ENCODE assay signal across 8 cellular contexts in genomic region chr1:32012709-32013385, GRCh38. TPM values are rescaled to one million over a fixed set of nuclear protein-coding genes. Genes with fewer than 3 reads are reported as not detected.
A peak's percentile ranks its signal among the peaks of the same experiment; 100 is the strongest.
DNase-seq lines count a peak whose midpoint lies in the region; TF ChIP-seq lines count a peak whose summit lies in the region.

No MANE protein-coding gene starts in this region.

- TF ChIP-seq CTCF in adrenal gland (IDR thresholded peaks at IDR 0.05) (no peak), thyroid gland (IDR thresholded peaks at IDR 0.05) (no peak)

- intact Hi-C loops in adrenal gland (cut with DNase I) = no loop called here
- intact Hi-C loops in thyroid gland (cut with DNase I) = no loop called here

- peaks cover 29% of the 10 kb centered on the region for H3K4me1 Mint-ChIP-seq in activated T-cell treated with anti-CD3 and anti-CD28 coated beads, Interleukin-2, amount 50 U/mL, for 24 hours (ENCODE audit: low read depth)

- 50 to 54% (median 52%) methylated on average over 12 of the region's 12 CpGs for WGBS in adrenal gland, 4 donors
- 56 to 58% methylated on average over 12 of the region's 12 CpGs for WGBS in thyroid gland, 2 donors

- H3K4me3 ChIP-seq in adrenal gland = peak overlapping the region in 2 of 4 donors; percentile 12 to 92
- peak overlapping the region in 2 of 3 donors; percentile 8 to 100 for H3K4me3 ChIP-seq in thyroid gland (replicated peaks in 1 of 3)

- H3K9me3 ChIP-seq in adrenal gland (replicated peaks in 1 of 3) = no peaks in the 10 kb centered on the region
- no peaks in the 10 kb centered on the region for H3K9me3 ChIP-seq in thyroid gland

- H3K36me3 ChIP-seq in adrenal gland (replicated peaks in 1 of 2) (no peaks in the 10 kb centered on the region), thyroid gland (no peaks in the 10 kb centered on the region)

- H3K36me3 Mint-ChIP-seq in activated T-cell treated with anti-CD3 and anti-CD28 coated beads, Interleukin-2, amount 50 U/mL, for 24 hours (ENCODE audit: low read depth) = peaks cover 31% of the 10 kb centered on the region

- H3K27me3 Mint-ChIP-seq in activated T-cell treated with anti-CD3 and anti-CD28 coated beads, Interleukin-2, amount 50 U/mL, for 24 hours = no peaks in the 10 kb centered on the region

- H3K4me1 ChIP-seq in adrenal gland (replicated peaks in 1 of 2) (peaks cover 18 to 32% of the 10 kb centered on the region in 2 donors), thyroid gland (peaks cover 15 to 32% of the 10 kb centered on the region in 2 donors)

- no peak for TF ChIP-seq POLR2A in adrenal gland (IDR thresholded peaks at IDR 0.05)
- TF ChIP-seq POLR2A in thyroid gland (IDR thresholded peaks at IDR 0.05) = no peak

- H3K27ac ChIP-seq in adrenal gland = peak overlapping the region; percentile 79 to 99 (median 98)
- peak overlapping the region; percentile 73 to 99 (median 98) for H3K27ac ChIP-seq in thyroid gland

- peak overlapping the region; percentile 95 for H3K27ac Mint-ChIP-seq in activated T-cell treated with anti-CD3 and anti-CD28 coated beads, Interleukin-2, amount 50 U/mL, for 24 hours

- no peak for DNase-seq in activated T-cell treated with anti-CD3 and anti-CD28 coated beads, Interleukin-2, amount 50 U/mL, for 24 hours
- no peak for DNase-seq in activated T-cell treated with anti-CD3 and anti-CD28 coated beads, Interleukin-2, amount 50 U/mL, for 1 hour
- DNase-seq in adrenal gland (no peak), left kidney (ENCODE audit: low read depth, low spot score) (peak; percentile 10), thyroid gland (no peak), GF-D8 (lab: John Stamatoyannopoulos, UW) (no peak), NCI-H1048 (lab: John Stamatoyannopoulos, UW) (no peak), AML-193 (lab: John Stamatoyannopoulos, UW) (no peak)

- peak overlapping the region; percentile 96 for H3K4me3 Mint-ChIP-seq in activated T-cell treated with anti-CD3 and anti-CD28 coated beads, Interleukin-2, amount 50 U/mL, for 24 hours

- H3K27me3 ChIP-seq in adrenal gland = no peaks in the 10 kb centered on the region
- no peaks in the 10 kb centered on the region for H3K27me3 ChIP-seq in thyroid gland

- H3K9me3 Mint-ChIP-seq in activated T-cell treated with anti-CD3 and anti-CD28 coated beads, Interleukin-2, amount 50 U/mL, for 24 hours = no peaks in the 10 kb centered on the region

RNA-seq across cellular contexts. Expression of gene KHDRBS1, which starts 0.8 kb away (rescaled TPM):
- total RNA-seq in adrenal gland (100 to 1,000 TPM in 1 of 8 donors, 10 to 100 TPM in 7; 59.7 to 108 (median 77.8) TPM), thyroid gland (100 to 1,000 TPM in 1 of 4 donors, 10 to 100 TPM in 3; 71.9 to 107 (median 82.5) TPM)
- 10 to 100 TPM; 37.3 to 88.2 (median 43.7) TPM for polyA plus RNA-seq in adrenal gland

RNA-seq across cellular contexts. Expression of gene TMEM39B, which starts 59.9 kb away (rescaled TPM):
- total RNA-seq in adrenal gland (10 to 100 TPM in 4 of 8 donors, 1 to 10 TPM in 4; 4.4 to 17.4 (median 11.8) TPM), thyroid gland (10 to 100 TPM in 2 of 4 donors, 1 to 10 TPM in 2; 7.6 to 12.8 (median 9.6) TPM)
- polyA plus RNA-seq in adrenal gland = 10 to 100 TPM in 2 of 3 donors, 1 to 10 TPM in 1; 9.2 to 15.1 (median 14.2) TPM
